ENCODE assay signal across 26 cellular contexts in genomic region chr20:40646321-40647212, GRCh38. TPM values are rescaled to one million over a fixed set of nuclear protein-coding genes. Genes with fewer than 3 reads are reported as not detected.
DNase-seq lines count a peak whose midpoint lies in the region; ATAC-seq, FAIRE-seq and TF ChIP-seq lines count a peak whose summit lies in the region.
"Had no signal": no experiment of that assay in that cellular context is flagged by ENCODE, and none has a peak within 500 bp of the region (broad histone marks: within the 10 kb centered on the region; RNA-seq: fewer than 3 reads in every experiment).

No MANE protein-coding gene starts in this region.

- H3K4me1 ChIP-seq in A673 (ENCODE audit: insufficient read depth, low read length, poor library complexity, severe bottlenecking): peaks cover 70% of the 10 kb centered on the region
- H3K4me1 ChIP-seq: A549, Peyer's patch had no signal

- peak overlapping the region; percentile 73 for H3K27ac ChIP-seq in A673 (ENCODE audit: low read depth, low read length, poor library complexity, severe bottlenecking)
- H3K27ac ChIP-seq: A549, C4-2B, foreskin keratinocyte, hepatocyte, Peyer's patch had no signal

- peak overlapping the region; percentile 5 for H3K4me3 ChIP-seq in A673 (ENCODE audit: low read depth, low read length, poor library complexity, severe bottlenecking)
- H3K4me3 ChIP-seq: A549, hepatocyte, Peyer's patch had no signal

- TF ChIP-seq CTCF in A673 (conservative IDR thresholded peaks at IDR 0.05; ENCODE audit: low read depth, low read length) (no peak), endothelial cell (IDR thresholded peaks at IDR 0.05; ENCODE audit: unreplicated experiment) (no peak)

- no peaks in the 10 kb centered on the region for H3K27me3 ChIP-seq in A673 (replicated peaks; ENCODE audit: insufficient read depth, low read depth, low read length, poor library complexity)
- H3K27me3 ChIP-seq: foreskin keratinocyte, hepatocyte, Peyer's patch had no signal

- DNase-seq in A673 (ENCODE audit: low spot score) (peak; percentile 96), HTR-8/SVneo (ENCODE audit: insufficient read length, low spot score) (no peak), NCI-H345 treated with DMSO at 0.1 percent for 48 hours (lab: John Stamatoyannopoulos, UW; ENCODE audit: unreplicated experiment) (peak; percentile 61), endothelial cell (ENCODE audit: low spot score) (peak; percentile 11), medulla oblongata (ENCODE audit: extremely low spot score) (no peak)
- DNase-seq: activated CD4-positive, alpha-beta T cell treated with anti-CD3 and anti-CD28 coated beads for 4 hours; activated T-cell treated with anti-CD3 and anti-CD28 coated beads, Interleukin-2, amount 50 U/mL, for 48 hours; aorta; caudate nucleus; foreskin keratinocyte; HFFc6; Kasumi-1; NCI-H1436; NCI-H2171 treated with DMSO at 0.1 percent for 48 hours; Peyer's patch; T-helper 1 cell had no signal

- no peaks in the 10 kb centered on the region for H3K9me3 Mint-ChIP-seq in endothelial cell (ENCODE audit: unreplicated experiment)
- H3K9me3 Mint-ChIP-seq in activated T-helper 17 cell treated with anti-CD3 and anti-CD28 coated beads, Interleukin-2, amount 50 U/mL, for 72 hours: no peaks in the 10 kb centered on the region
- H3K9me3 Mint-ChIP-seq: activated naive CD4-positive, alpha-beta T cell treated with anti-CD3 and anti-CD28 coated beads, Interleukin-2, amount 50 U/mL, for 24 hours; neural crest cell had no signal

- POLR2A ChIA-PET in A673 (lab: Charles Lee; ENCODE audit: low non-redundant PET): no interaction called here

- H3K36me3 ChIP-seq in A673 (ENCODE audit: insufficient read depth, low read length, poor library complexity, severe bottlenecking): no peaks in the 10 kb centered on the region
- H3K36me3 ChIP-seq: Peyer's patch had no signal

- H3K4me3 Mint-ChIP-seq in endothelial cell (ENCODE audit: unreplicated experiment): peak overlapping the region; percentile 19
- no peak overlapping the region for H3K4me3 Mint-ChIP-seq in activated T-helper 17 cell treated with anti-CD3 and anti-CD28 coated beads, Interleukin-2, amount 50 U/mL, for 72 hours
- H3K4me3 Mint-ChIP-seq: activated naive CD4-positive, alpha-beta T cell treated with anti-CD3 and anti-CD28 coated beads, Interleukin-2, amount 50 U/mL, for 24 hours; HFFc6; neural crest cell had no signal

- FAIRE-seq in HTR-8/SVneo (lab: Jason Lieb, UNC): peak; percentile 26
- FAIRE-seq: A549, D721Med had no signal

- peak overlapping the region; percentile 25 for H3K27ac Mint-ChIP-seq in endothelial cell (ENCODE audit: unreplicated experiment)
- H3K27ac Mint-ChIP-seq in activated T-helper 17 cell treated with anti-CD3 and anti-CD28 coated beads, Interleukin-2, amount 50 U/mL, for 72 hours: no peak overlapping the region
- H3K27ac Mint-ChIP-seq: activated naive CD4-positive, alpha-beta T cell treated with anti-CD3 and anti-CD28 coated beads, Interleukin-2, amount 50 U/mL, for 24 hours; HFFc6; progenitor cell of endocrine pancreas had no signal

- peaks cover 58% of the 10 kb centered on the region for H3K4me1 Mint-ChIP-seq in endothelial cell (ENCODE audit: unreplicated experiment)
- no peaks in the 10 kb centered on the region for H3K4me1 Mint-ChIP-seq in activated T-helper 17 cell treated with anti-CD3 and anti-CD28 coated beads, Interleukin-2, amount 50 U/mL, for 72 hours
- H3K4me1 Mint-ChIP-seq: activated naive CD4-positive, alpha-beta T cell treated with anti-CD3 and anti-CD28 coated beads, Interleukin-2, amount 50 U/mL, for 24 hours had no signal

- intact Hi-C loops in A673 (cut with micrococcal nuclease; ENCODE audit: unreplicated experiment): no loop called here

- H3K9me3 ChIP-seq in A673 (ENCODE audit: low read depth, low read length, poor library complexity, severe bottlenecking): no peaks in the 10 kb centered on the region
- H3K9me3 ChIP-seq: A549, Peyer's patch had no signal

- no peak for ATAC-seq in activated T-helper 17 cell treated with anti-CD3 and anti-CD28 coated beads, Interleukin-2, amount 50 U/mL, for 72 hours (replicated peaks)
- no peak for ATAC-seq in GM21528 (IDR thresholded peaks at IDR 0.05; ENCODE audit: low FRiP score, unreplicated experiment)
- no peak for ATAC-seq in HG03045 (IDR thresholded peaks at IDR 0.05; ENCODE audit: unreplicated experiment)
- ATAC-seq: A549, foreskin keratinocyte had no signal

- H3K27me3 Mint-ChIP-seq in endothelial cell (ENCODE audit: unreplicated experiment): peaks cover 6% of the 10 kb centered on the region
- H3K27me3 Mint-ChIP-seq in activated T-helper 17 cell treated with anti-CD3 and anti-CD28 coated beads, Interleukin-2, amount 50 U/mL, for 72 hours: peaks cover 8% of the 10 kb centered on the region

- no TSS peak for BruUV-seq in A673 (replicated peaks; lab: Mats Ljungman, UMichigan)

- H3K36me3 Mint-ChIP-seq in endothelial cell (ENCODE audit: low read depth, unreplicated experiment): no peaks in the 10 kb centered on the region
- no peaks in the 10 kb centered on the region for H3K36me3 Mint-ChIP-seq in activated T-helper 17 cell treated with anti-CD3 and anti-CD28 coated beads, Interleukin-2, amount 50 U/mL, for 72 hours (ENCODE audit: low read depth)
- H3K36me3 Mint-ChIP-seq: activated naive CD4-positive, alpha-beta T cell treated with anti-CD3 and anti-CD28 coated beads, Interleukin-2, amount 50 U/mL, for 24 hours had no signal

- CTCF ChIA-PET in A673 (lab: Charles Lee): no interaction called here

RNA-seq across cellular contexts. Expression of gene MAFB, which starts 42.5 kb away (rescaled TPM):
- 44.3 and 57.0 TPM in 2 replicates for total RNA-seq in A673 (2021)
- total RNA-seq in endothelial cell (ENCODE audit: unreplicated experiment): 2.1 TPM
- not detected for total RNA-seq in activated T-helper 17 cell treated with anti-CD3 and anti-CD28 coated beads, Interleukin-2, amount 50 U/mL, for 72 hours

Comparison
In these comparisons a context has a peak if more than half of its experiments do, and no peak if none do; other contexts are left out.
1. DNase-seq: peak in A673 (single experiment), NCI-H345 treated with DMSO at 0.1 percent for 48 hours (single experiment) and endothelial cell (single experiment); none in HTR-8/SVneo (single experiment) and medulla oblongata (single experiment).
2. RNA of gene MAFB, which starts 42.5 kb away (total RNA-seq): 44.3 to 57.0 TPM in A673; 2.1 TPM in endothelial cell (single experiment) and not detected in activated T-helper 17 cell treated with anti-CD3 and anti-CD28 coated beads, Interleukin-2, amount 50 U/mL, for 72 hours; every median in the first group is over 10 times any median in the second.